In genomic region chr16:88691924-88692560, GRCh38 we compare ENCODE assay signal across 13 cellular contexts. TPM values are rescaled to one million over a fixed set of nuclear protein-coding genes. Genes with fewer than 3 reads are reported as not detected.
A peak's percentile ranks its signal among the peaks of the same experiment; 100 is the strongest.
DNase-seq lines count a peak whose midpoint lies in the region; ATAC-seq, FAIRE-seq and TF ChIP-seq lines count a peak whose summit lies in the region.
"Had no signal": no experiment of that assay in that cellular context is flagged by ENCODE, and none has a peak within 500 bp of the region (broad histone marks: within the 10 kb centered on the region; RNA-seq: fewer than 3 reads in every experiment).

No MANE protein-coding gene starts in this region.

- H3K9me3 Mint-ChIP-seq in activated CD4-positive, alpha-beta memory T cell treated with anti-CD3 and anti-CD28 coated beads, Interleukin-2, amount 10 ng/mL, durations not matched to agents 7 days and 5 days: no peaks in the 10 kb centered on the region

- TF ChIP-seq POLR2A in HepG2 (IDR thresholded peaks at IDR 0.05; ENCODE audit: insufficient read depth in 1 of 2, low read depth in 2 of 2, low read length in 2 of 2): no peak
- TF ChIP-seq POLR2A in lower leg skin (IDR thresholded peaks at IDR 0.05): no peak

- H3K27ac ChIP-seq in HepG2 (ENCODE audit: extremely low read length, insufficient read depth, low read length): no peak overlapping the region

- peaks cover 40 to 73% of the 10 kb centered on the region in 2 experiments for H3K27me3 ChIP-seq in HepG2 (ENCODE audit: control insufficient read depth in 1 of 2, insufficient read depth in 2 of 2, low read length in 2 of 2)

- no peak overlapping the region for H3K9ac ChIP-seq in HepG2 (ENCODE audit: insufficient read depth, low read depth, low read length)

- no peak for TF ChIP-seq EP300 in HepG2 (IDR thresholded peaks at IDR 0.05; ENCODE audit: low read depth in 2 of 2, low read length in 2 of 2)
- no peak for TF ChIP-seq EP300 in HepG2 (CRISPR knock-in tag; IDR thresholded peaks at IDR 0.05; ENCODE audit: borderline replicate concordance)

- TF ChIP-seq RAD21 in HepG2 (CRISPR knock-in tag; IDR thresholded peaks at IDR 0.05): no peak

- H3K4me1 Mint-ChIP-seq in activated CD4-positive, alpha-beta memory T cell treated with anti-CD3 and anti-CD28 coated beads, Interleukin-2, amount 10 ng/mL, durations not matched to agents 7 days and 5 days: peaks cover 55% of the 10 kb centered on the region

- intact Hi-C loops in cardiac septum (cut with DNase I): no loop called here
- intact Hi-C loops in left cardiac atrium (cut with DNase I): no loop called here
- intact Hi-C loops in HepG2 (cut with micrococcal nuclease; ENCODE audit: unreplicated experiment): no loop called here
- intact Hi-C loops in lower leg skin (cut with DNase I; ENCODE audit: low total_unique reads): no loop called here

- BruUV-seq in HepG2 (replicated peaks; lab: Mats Ljungman, UMichigan): no TSS peak

- no peaks in the 10 kb centered on the region for H3K27me3 Mint-ChIP-seq in activated CD4-positive, alpha-beta memory T cell treated with anti-CD3 and anti-CD28 coated beads, Interleukin-2, amount 10 ng/mL, durations not matched to agents 7 days and 5 days

- H3K79me2 ChIP-seq in HepG2 (ENCODE audit: insufficient read depth, low read length): no peaks in the 10 kb centered on the region

- H3K27ac Mint-ChIP-seq in activated CD4-positive, alpha-beta memory T cell treated with anti-CD3 and anti-CD28 coated beads, Interleukin-2, amount 10 ng/mL, durations not matched to agents 7 days and 5 days: peak overlapping the region; percentile 92

- POLR2A ChIA-PET in activated CD4-positive, alpha-beta memory T cell treated with anti-CD3 and anti-CD28 coated beads, Interleukin-2, amount 10 ng/mL, durations not matched to agents 7 days and 5 days (lab: Charles Lee): interaction anchor here (0.7 to 5.8 kb wide), 7 partner anchors 10 to 91 kb away, joined by 3 to 77 read pairs (median 4); partner anchors contain the start of genes CTU2, CYBA, MVD and RNF166
- POLR2A ChIA-PET in HepG2 (lab: Yijun Ruan, JAX): no interaction called here

- no peak overlapping the region for H2AFZ ChIP-seq in HepG2 (ENCODE audit: low read length)

- DNase-seq in cardiac septum (ENCODE audit: low spot score) (peak; percentile 90), left cardiac atrium (no peak), HepG2 (ENCODE audit: low spot score) (no peak), ureter (ENCODE audit: low spot score) (peak; percentile 67), DMS53 treated with DMSO at 0.1 percent for 48 hours (lab: John Stamatoyannopoulos, UW; ENCODE audit: unreplicated experiment) (no peak), NCI-H2081 (lab: John Stamatoyannopoulos, UW) (no peak), lower leg skin (ENCODE audit: low spot score in 2 of 2) (no peak)
- DNase-seq in activated CD4-positive, alpha-beta memory T cell treated with anti-CD3 and anti-CD28 coated beads, Interleukin-2, amount 10 ng/mL, durations not matched to agents 7 days and 5 days: peak; percentile 73
- DNase-seq: heart right ventricle, NCI-H2081 treated with DMSO at 0.1 percent for 48 hours, stomach had no signal

- in situ Hi-C loops in HepG2 (cut with HindIII; ENCODE audit: extremely low pct_ligation_motif_present, low pct_unique_long_range_greater_than_20kb): no loop called here

- H3K4me3 Mint-ChIP-seq in activated CD4-positive, alpha-beta memory T cell treated with anti-CD3 and anti-CD28 coated beads, Interleukin-2, amount 10 ng/mL, durations not matched to agents 7 days and 5 days: peak overlapping the region; percentile 60

- FAIRE-seq in HepG2 (lab: Jason Lieb, UNC): no peak
- FAIRE-seq: HTR-8/SVneo had no signal

- H4K20me1 ChIP-seq in HepG2 (ENCODE audit: insufficient read depth, low read length): no peaks in the 10 kb centered on the region

- no peak overlapping the region for H3K4me2 ChIP-seq in HepG2 (ENCODE audit: low read depth, low read length)

- TF ChIP-seq CTCF in HepG2 (CRISPR knock-in tag; IDR thresholded peaks at IDR 0.05): no peak
- no peak for TF ChIP-seq CTCF in lower leg skin (IDR thresholded peaks at IDR 0.05)

- H3K4me3 ChIP-seq in HepG2 (replicated peaks in 1 of 3; ENCODE audit: insufficient read depth in 1 of 3, low read depth in 2 of 3, low read length in 3 of 3) (no peak overlapping the region), lower leg skin (ENCODE audit: low read depth, poor library complexity, severe bottlenecking) (no peak overlapping the region)
- H3K4me3 ChIP-seq: heart right ventricle had no signal

- ATAC-seq in left cardiac atrium (no peak), HepG2 (no peak)

- H3K36me3 ChIP-seq in HepG2 (replicated peaks in 1 of 2; ENCODE audit: control insufficient read depth in 1 of 2, insufficient read depth in 2 of 2, low read length in 2 of 2): peaks cover 0 to 1% of the 10 kb centered on the region in 2 experiments; a peak in 1 of 5 replicates

- peaks cover 3% of the 10 kb centered on the region for H3K36me3 Mint-ChIP-seq in activated CD4-positive, alpha-beta memory T cell treated with anti-CD3 and anti-CD28 coated beads, Interleukin-2, amount 10 ng/mL, durations not matched to agents 7 days and 5 days (ENCODE audit: low read depth)

- WGBS in HepG2 (ENCODE audit: low lambda C conversion rate): 41% methylated on average over 12 of the region's 26 CpGs
- WGBS in lower leg skin, 2 donors: 46 to 64% methylated on average over 9 to 19 of the region's 26 CpGs

- CTCF ChIA-PET in activated CD4-positive, alpha-beta memory T cell treated with anti-CD3 and anti-CD28 coated beads, Interleukin-2, amount 10 ng/mL, durations not matched to agents 7 days and 5 days (lab: Charles Lee): interaction anchor here (1.7 kb wide), 1 partner anchor 8 kb away, joined by 4 read pairs; no protein-coding TSS in a partner anchor
- CTCF ChIA-PET in HepG2 (lab: Yijun Ruan, JAX; ENCODE audit: low intra/inter-chr PET ratio, low total read pairs): no interaction called here

- H3K9me3 ChIP-seq in HepG2 (ENCODE audit: low read length): no peaks in the 10 kb centered on the region
- H3K9me3 ChIP-seq: heart right ventricle, stomach had no signal

- H3K4me1 ChIP-seq in HepG2 (ENCODE audit: insufficient read depth, low read length): peaks cover 30% of the 10 kb centered on the region

RNA-seq across cellular contexts. Expression of gene SNAI3, which starts 5.7 kb away (rescaled TPM):
- total RNA-seq in cardiac septum (0.97 TPM), left cardiac atrium (1 to 10 TPM in 1 of 2 donors, under 1 TPM in 1; 0.55 to 2.7 TPM), HepG2 (2016; rRNA removed; fragmentation: Illumina TruSeq; extraction: Trizol) (0.09 and 0.18 TPM in 2 replicates), ureter (1.8 TPM), lower leg skin (under 1 TPM; 0.17 to 0.81 (median 0.29) TPM)
- total RNA-seq in activated CD4-positive, alpha-beta memory T cell treated with anti-CD3 and anti-CD28 coated beads, Interleukin-2, amount 10 ng/mL, durations not matched to agents 7 days and 5 days: 10 to 100 TPM; 16.5 to 16.6 TPM
- total RNA-seq in HepG2 (2016; cell fraction: cytosol; rRNA removed; fragmentation: Illumina TruSeq; extraction: Trizol; ENCODE audit: low read depth): not detected in 2 replicates
- 0.13 and 0.17 TPM in 2 replicates for total RNA-seq in HepG2 (2016; cell fraction: insoluble cytoplasmic fraction; rRNA removed; fragmentation: Illumina TruSeq; extraction: Trizol)
- total RNA-seq in HepG2 (2016; cell fraction: membrane; rRNA removed; fragmentation: Illumina TruSeq; extraction: Trizol): 0.12 TPM in 1 of 2 replicates, not detected in the other
- not detected in 2 replicates for total RNA-seq in HepG2 (2016; cell fraction: nucleus; rRNA removed; fragmentation: Illumina TruSeq; extraction: Trizol)
- 0.18 and 0.40 TPM in 2 replicates for polyA plus RNA-seq in HepG2 (2011; rRNA removed)
- polyA plus RNA-seq in HepG2 (2011; cell fraction: cytosol; rRNA removed): 0.18 and 0.44 TPM in 2 replicates
- polyA plus RNA-seq in HepG2 (2011; cell fraction: nucleus; rRNA removed): 0.35 and 0.64 TPM in 2 replicates
- polyA plus RNA-seq in HepG2 (2012): 0.40 and 0.47 TPM in 2 replicates
- 0.08 TPM in 1 of 2 replicates, not detected in the other for polyA plus RNA-seq in HepG2 (2016; cell fraction: cytosol; fragmentation: Illumina TruSeq; extraction: Trizol; ENCODE audit: low read depth)
- polyA plus RNA-seq in HepG2 (2016; cell fraction: insoluble cytoplasmic fraction; fragmentation: Illumina TruSeq; extraction: Trizol; ENCODE audit: low read depth): 0.26 TPM in 1 of 2 replicates, not detected in the other
- 0.15 and 0.21 TPM in 2 replicates for polyA plus RNA-seq in HepG2 (2016; cell fraction: membrane; fragmentation: Illumina TruSeq; extraction: Trizol; ENCODE audit: low read depth)
- 0.27 TPM in 1 of 2 replicates, not detected in the other for polyA plus RNA-seq in HepG2 (2016; cell fraction: nucleus; fragmentation: Illumina TruSeq; extraction: Trizol; ENCODE audit: insufficient read depth, low read depth)
- polyA minus RNA-seq in HepG2 (2011; rRNA and poly(A)+ RNA removed; ENCODE audit: low replicate concordance): 0.84 TPM in 1 of 2 replicates, not detected in the other
- not detected in 2 replicates for polyA minus RNA-seq in HepG2 (2011; cell fraction: cytosol; rRNA and poly(A)+ RNA removed)
- not detected in 2 replicates for polyA minus RNA-seq in HepG2 (2011; cell fraction: nucleus; rRNA and poly(A)+ RNA removed)
- total RNA-seq: SK-MEL-5 had no signal

RNA-seq across cellular contexts. Expression of gene RNF166, which starts 14.2 kb away (rescaled TPM):
- 17.1 TPM for total RNA-seq in cardiac septum
- total RNA-seq in left cardiac atrium: 10 to 100 TPM; 18.3 to 20.1 TPM
- 100 to 1,000 TPM; 155 to 156 TPM for total RNA-seq in activated CD4-positive, alpha-beta memory T cell treated with anti-CD3 and anti-CD28 coated beads, Interleukin-2, amount 10 ng/mL, durations not matched to agents 7 days and 5 days
- 15.1 and 23.0 TPM in 2 replicates for total RNA-seq in HepG2 (2016; rRNA removed; fragmentation: Illumina TruSeq; extraction: Trizol)
- 36.0 and 37.2 TPM in 2 replicates for total RNA-seq in HepG2 (2016; cell fraction: cytosol; rRNA removed; fragmentation: Illumina TruSeq; extraction: Trizol; ENCODE audit: low read depth)
- total RNA-seq in HepG2 (2016; cell fraction: insoluble cytoplasmic fraction; rRNA removed; fragmentation: Illumina TruSeq; extraction: Trizol): 17.3 and 23.3 TPM in 2 replicates
- 41.6 and 45.9 TPM in 2 replicates for total RNA-seq in HepG2 (2016; cell fraction: membrane; rRNA removed; fragmentation: Illumina TruSeq; extraction: Trizol)
- 14.0 and 14.1 TPM in 2 replicates for total RNA-seq in HepG2 (2016; cell fraction: nucleus; rRNA removed; fragmentation: Illumina TruSeq; extraction: Trizol)
- polyA plus RNA-seq in HepG2 (2011; rRNA removed): 21.4 and 26.2 TPM in 2 replicates
- 14.8 and 24.4 TPM in 2 replicates for polyA plus RNA-seq in HepG2 (2011; cell fraction: cytosol; rRNA removed)
- polyA plus RNA-seq in HepG2 (2011; cell fraction: nucleus; rRNA removed): 83.8 and 91.3 TPM in 2 replicates
- polyA plus RNA-seq in HepG2 (2012): 12.2 and 16.1 TPM in 2 replicates
- 22.9 and 25.4 TPM in 2 replicates for polyA plus RNA-seq in HepG2 (2016; cell fraction: cytosol; fragmentation: Illumina TruSeq; extraction: Trizol; ENCODE audit: low read depth)
- polyA plus RNA-seq in HepG2 (2016; cell fraction: insoluble cytoplasmic fraction; fragmentation: Illumina TruSeq; extraction: Trizol; ENCODE audit: low read depth): 19.2 and 20.2 TPM in 2 replicates
- 32.0 and 34.1 TPM in 2 replicates for polyA plus RNA-seq in HepG2 (2016; cell fraction: membrane; fragmentation: Illumina TruSeq; extraction: Trizol; ENCODE audit: low read depth)
- 36.7 and 43.4 TPM in 2 replicates for polyA plus RNA-seq in HepG2 (2016; cell fraction: nucleus; fragmentation: Illumina TruSeq; extraction: Trizol; ENCODE audit: insufficient read depth, low read depth)
- 11.5 and 25.6 TPM in 2 replicates for polyA minus RNA-seq in HepG2 (2011; rRNA and poly(A)+ RNA removed; ENCODE audit: low replicate concordance)
- 12.9 and 17.8 TPM in 2 replicates for polyA minus RNA-seq in HepG2 (2011; cell fraction: cytosol; rRNA and poly(A)+ RNA removed)
- polyA minus RNA-seq in HepG2 (2011; cell fraction: nucleus; rRNA and poly(A)+ RNA removed): 14.2 and 18.7 TPM in 2 replicates
- 22.8 TPM for total RNA-seq in ureter
- total RNA-seq in lower leg skin: 10 to 100 TPM; 14.7 to 21.8 (median 17.7) TPM

RNA-seq across cellular contexts. Expression of gene CTU2, which starts 14.3 kb away (rescaled TPM):
- total RNA-seq in cardiac septum (14.9 TPM), left cardiac atrium (10 to 100 TPM; 12.8 to 18.4 TPM), HepG2 (2016; rRNA removed; fragmentation: Illumina TruSeq; extraction: Trizol) (21.9 TPM in 2 replicates), ureter (25.2 TPM), lower leg skin (1 to 10 TPM; 9.4 to 9.9 (median 9.5) TPM)
- 10 to 100 TPM; 16.5 to 17.3 TPM for total RNA-seq in activated CD4-positive, alpha-beta memory T cell treated with anti-CD3 and anti-CD28 coated beads, Interleukin-2, amount 10 ng/mL, durations not matched to agents 7 days and 5 days
- total RNA-seq in HepG2 (2016; cell fraction: cytosol; rRNA removed; fragmentation: Illumina TruSeq; extraction: Trizol; ENCODE audit: low read depth): 11.4 and 12.8 TPM in 2 replicates
- total RNA-seq in HepG2 (2016; cell fraction: insoluble cytoplasmic fraction; rRNA removed; fragmentation: Illumina TruSeq; extraction: Trizol): 16.8 and 22.4 TPM in 2 replicates
- total RNA-seq in HepG2 (2016; cell fraction: membrane; rRNA removed; fragmentation: Illumina TruSeq; extraction: Trizol): 13.8 and 15.9 TPM in 2 replicates
- total RNA-seq in HepG2 (2016; cell fraction: nucleus; rRNA removed; fragmentation: Illumina TruSeq; extraction: Trizol): 16.7 and 17.2 TPM in 2 replicates
- 13.3 and 18.5 TPM in 2 replicates for polyA plus RNA-seq in HepG2 (2011; rRNA removed)
- 11.8 and 19.4 TPM in 2 replicates for polyA plus RNA-seq in HepG2 (2011; cell fraction: cytosol; rRNA removed)
- polyA plus RNA-seq in HepG2 (2011; cell fraction: nucleus; rRNA removed): 63.3 and 73.6 TPM in 2 replicates
- 11.6 and 15.1 TPM in 2 replicates for polyA plus RNA-seq in HepG2 (2012)
- 12.4 and 16.5 TPM in 2 replicates for polyA plus RNA-seq in HepG2 (2016; cell fraction: cytosol; fragmentation: Illumina TruSeq; extraction: Trizol; ENCODE audit: low read depth)
- polyA plus RNA-seq in HepG2 (2016; cell fraction: insoluble cytoplasmic fraction; fragmentation: Illumina TruSeq; extraction: Trizol; ENCODE audit: low read depth): 20.9 and 22.4 TPM in 2 replicates
- 13.3 and 14.9 TPM in 2 replicates for polyA plus RNA-seq in HepG2 (2016; cell fraction: membrane; fragmentation: Illumina TruSeq; extraction: Trizol; ENCODE audit: low read depth)
- polyA plus RNA-seq in HepG2 (2016; cell fraction: nucleus; fragmentation: Illumina TruSeq; extraction: Trizol; ENCODE audit: insufficient read depth, low read depth): 39.4 and 44.9 TPM in 2 replicates
- 23.1 and 25.7 TPM in 2 replicates for polyA minus RNA-seq in HepG2 (2011; rRNA and poly(A)+ RNA removed; ENCODE audit: low replicate concordance)
- polyA minus RNA-seq in HepG2 (2011; cell fraction: cytosol; rRNA and poly(A)+ RNA removed): 15.2 and 18.6 TPM in 2 replicates
- 19.3 and 20.7 TPM in 2 replicates for polyA minus RNA-seq in HepG2 (2011; cell fraction: nucleus; rRNA and poly(A)+ RNA removed)

RNA-seq across cellular contexts. Expression of gene MVD, which starts 29.2 kb away (rescaled TPM):
- total RNA-seq in cardiac septum (27.1 TPM), left cardiac atrium (10 to 100 TPM; 31.3 to 32.9 TPM), HepG2 (2016; rRNA removed; fragmentation: Illumina TruSeq; extraction: Trizol) (128 and 187 TPM in 2 replicates), ureter (43.9 TPM), lower leg skin (10 to 100 TPM; 40.2 to 93.5 (median 67.1) TPM)
- total RNA-seq in activated CD4-positive, alpha-beta memory T cell treated with anti-CD3 and anti-CD28 coated beads, Interleukin-2, amount 10 ng/mL, durations not matched to agents 7 days and 5 days: 100 to 1,000 TPM; 134 to 139 TPM
- total RNA-seq in HepG2 (2016; cell fraction: cytosol; rRNA removed; fragmentation: Illumina TruSeq; extraction: Trizol; ENCODE audit: low read depth): 86.8 and 92.1 TPM in 2 replicates
- 110 and 194 TPM in 2 replicates for total RNA-seq in HepG2 (2016; cell fraction: insoluble cytoplasmic fraction; rRNA removed; fragmentation: Illumina TruSeq; extraction: Trizol)
- total RNA-seq in HepG2 (2016; cell fraction: membrane; rRNA removed; fragmentation: Illumina TruSeq; extraction: Trizol): 93.3 and 93.5 TPM in 2 replicates
- 150 and 173 TPM in 2 replicates for total RNA-seq in HepG2 (2016; cell fraction: nucleus; rRNA removed; fragmentation: Illumina TruSeq; extraction: Trizol)
- 28.1 and 68.9 TPM in 2 replicates for polyA plus RNA-seq in HepG2 (2011; rRNA removed)
- 33.1 and 34.9 TPM in 2 replicates for polyA plus RNA-seq in HepG2 (2011; cell fraction: cytosol; rRNA removed)
- polyA plus RNA-seq in HepG2 (2011; cell fraction: nucleus; rRNA removed): 340 and 407 TPM in 2 replicates
- polyA plus RNA-seq in HepG2 (2012): 81.3 and 104 TPM in 2 replicates
- 49.5 and 55.8 TPM in 2 replicates for polyA plus RNA-seq in HepG2 (2016; cell fraction: cytosol; fragmentation: Illumina TruSeq; extraction: Trizol; ENCODE audit: low read depth)
- polyA plus RNA-seq in HepG2 (2016; cell fraction: insoluble cytoplasmic fraction; fragmentation: Illumina TruSeq; extraction: Trizol; ENCODE audit: low read depth): 117 and 128 TPM in 2 replicates
- 64.4 TPM in 2 replicates for polyA plus RNA-seq in HepG2 (2016; cell fraction: membrane; fragmentation: Illumina TruSeq; extraction: Trizol; ENCODE audit: low read depth)
- 435 and 459 TPM in 2 replicates for polyA plus RNA-seq in HepG2 (2016; cell fraction: nucleus; fragmentation: Illumina TruSeq; extraction: Trizol; ENCODE audit: insufficient read depth, low read depth)
- 8.9 and 43.8 TPM in 2 replicates for polyA minus RNA-seq in HepG2 (2011; rRNA and poly(A)+ RNA removed; ENCODE audit: low replicate concordance)
- 24.2 and 37.5 TPM in 2 replicates for polyA minus RNA-seq in HepG2 (2011; cell fraction: cytosol; rRNA and poly(A)+ RNA removed)
- polyA minus RNA-seq in HepG2 (2011; cell fraction: nucleus; rRNA and poly(A)+ RNA removed): 34.4 and 55.3 TPM in 2 replicates

RNA-seq across cellular contexts. Expression of gene CYBA, which starts 41.2 kb away (rescaled TPM):
- total RNA-seq in cardiac septum (26.8 TPM), left cardiac atrium (100 to 1,000 TPM in 1 of 2 donors, 10 to 100 TPM in 1; 58.9 to 131 TPM), HepG2 (2016; rRNA removed; fragmentation: Illumina TruSeq; extraction: Trizol) (84.2 and 250 TPM in 2 replicates), ureter (279 TPM), lower leg skin (10 to 100 TPM; 30.5 to 93.2 (median 44.7) TPM)
- 100 to 1,000 TPM; 580 to 588 TPM for total RNA-seq in activated CD4-positive, alpha-beta memory T cell treated with anti-CD3 and anti-CD28 coated beads, Interleukin-2, amount 10 ng/mL, durations not matched to agents 7 days and 5 days
- total RNA-seq in HepG2 (2016; cell fraction: cytosol; rRNA removed; fragmentation: Illumina TruSeq; extraction: Trizol; ENCODE audit: low read depth): 92.1 and 114 TPM in 2 replicates
- total RNA-seq in HepG2 (2016; cell fraction: insoluble cytoplasmic fraction; rRNA removed; fragmentation: Illumina TruSeq; extraction: Trizol): 90.4 and 246 TPM in 2 replicates
- total RNA-seq in HepG2 (2016; cell fraction: membrane; rRNA removed; fragmentation: Illumina TruSeq; extraction: Trizol): 55.3 and 74.3 TPM in 2 replicates
- total RNA-seq in HepG2 (2016; cell fraction: nucleus; rRNA removed; fragmentation: Illumina TruSeq; extraction: Trizol): 170 and 197 TPM in 2 replicates
- polyA plus RNA-seq in HepG2 (2011; rRNA removed): 196 and 258 TPM in 2 replicates
- polyA plus RNA-seq in HepG2 (2011; cell fraction: cytosol; rRNA removed): 338 and 484 TPM in 2 replicates
- 620 and 660 TPM in 2 replicates for polyA plus RNA-seq in HepG2 (2011; cell fraction: nucleus; rRNA removed)
- polyA plus RNA-seq in HepG2 (2012): 207 and 213 TPM in 2 replicates
- 111 and 128 TPM in 2 replicates for polyA plus RNA-seq in HepG2 (2016; cell fraction: cytosol; fragmentation: Illumina TruSeq; extraction: Trizol; ENCODE audit: low read depth)
- 97.6 and 108 TPM in 2 replicates for polyA plus RNA-seq in HepG2 (2016; cell fraction: insoluble cytoplasmic fraction; fragmentation: Illumina TruSeq; extraction: Trizol; ENCODE audit: low read depth)
- polyA plus RNA-seq in HepG2 (2016; cell fraction: membrane; fragmentation: Illumina TruSeq; extraction: Trizol; ENCODE audit: low read depth): 58.9 and 66.6 TPM in 2 replicates
- 462 and 471 TPM in 2 replicates for polyA plus RNA-seq in HepG2 (2016; cell fraction: nucleus; fragmentation: Illumina TruSeq; extraction: Trizol; ENCODE audit: insufficient read depth, low read depth)
- 170 and 432 TPM in 2 replicates for polyA minus RNA-seq in HepG2 (2011; rRNA and poly(A)+ RNA removed; ENCODE audit: low replicate concordance)
- 173 and 183 TPM in 2 replicates for polyA minus RNA-seq in HepG2 (2011; cell fraction: cytosol; rRNA and poly(A)+ RNA removed)
- 79.1 and 82.6 TPM in 2 replicates for polyA minus RNA-seq in HepG2 (2011; cell fraction: nucleus; rRNA and poly(A)+ RNA removed)

Comparison
In these comparisons a context has a peak if more than half of its experiments do, and no peak if none do; other contexts are left out.
1. DNase-seq: peak in cardiac septum (single experiment), activated CD4-positive, alpha-beta memory T cell treated with anti-CD3 and anti-CD28 coated beads, Interleukin-2, amount 10 ng/mL, durations not matched to agents 7 days and 5 days (single experiment) and ureter (single experiment); none in left cardiac atrium (single experiment), HepG2 (single experiment), DMS53 treated with DMSO at 0.1 percent for 48 hours (single experiment), NCI-H2081 (0 of 2) and lower leg skin (0 of 2).